ENCODE assay signal across 1 cellular context in genomic region chr4:2905544-2905943, GRCh38.
TF ChIP-seq lines count a peak whose summit lies in the region.

No MANE protein-coding gene starts in this region.

TF ChIP-seq in GM23338, 12 proteins besides CTCF, POLR2A, EP300 and RAD21 (continued from another document):
- TF ChIP-seq ZNF462 (CRISPR knock-in tag; IDR thresholded peaks at IDR 0.05) = no peak
